In the genomic region with DNA sequence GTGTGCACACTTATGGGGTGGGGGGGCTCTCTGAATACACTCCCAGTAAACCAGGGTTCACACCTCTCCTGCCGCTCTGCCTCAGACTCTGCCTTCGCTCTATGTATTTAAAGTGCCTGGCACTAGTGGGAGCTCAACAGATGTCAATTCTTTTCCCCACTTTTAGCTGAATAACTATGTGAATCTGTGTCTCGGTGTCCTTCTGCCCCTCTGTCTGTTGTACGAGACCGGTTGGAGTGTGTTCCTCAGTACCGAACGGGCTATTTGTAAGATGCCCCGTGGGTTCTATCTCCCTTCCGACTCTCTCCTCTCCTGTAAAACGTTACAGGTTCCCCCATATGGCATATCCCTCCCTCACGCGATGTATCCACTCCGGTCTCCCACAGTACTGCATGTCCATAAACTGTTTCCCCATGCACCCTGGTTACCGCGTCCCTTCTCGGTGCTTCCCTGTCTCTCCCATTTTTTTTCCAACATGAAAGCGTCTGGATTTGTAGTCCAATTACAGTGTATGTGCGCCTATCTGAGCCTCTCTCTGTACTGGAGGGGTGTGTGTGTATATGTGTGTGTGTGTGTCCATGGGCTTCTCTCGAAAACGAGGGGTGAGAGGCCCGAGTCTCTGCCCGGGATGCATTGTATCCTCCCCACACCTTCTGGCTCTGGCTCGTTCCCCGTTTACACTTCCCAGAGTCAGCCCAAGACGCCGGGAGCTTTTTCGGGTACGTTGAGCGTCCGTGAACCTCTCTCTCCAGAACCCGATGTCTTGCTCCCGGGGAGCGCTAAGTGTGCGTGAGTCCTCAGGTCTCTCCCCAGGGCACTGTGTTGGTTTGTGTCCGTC, we compare ENCODE assay signal across 8 cellular contexts. TPM values are rescaled to one million over a fixed set of nuclear protein-coding genes. Genes with fewer than 3 reads are reported as not detected.
DNase-seq lines count a peak whose midpoint lies in the region; ATAC-seq and TF ChIP-seq lines count a peak whose summit lies in the region.

No MANE protein-coding gene starts in this region.

- H3K4me3 ChIP-seq in ectodermal cell (ENCODE audit: insufficient read depth, low read depth, low read length) (peak overlapping the region; percentile 75), mesenchymal stem cell (ENCODE audit: insufficient read depth in 1 of 2, low read depth in 1 of 2, low read length in 2 of 2) (peak overlapping the region; percentile 74 to 95)

- H2AFZ ChIP-seq in mesenchymal stem cell (ENCODE audit: low read depth, low read length) = no peak overlapping the region

- peak overlapping the region; percentile 95 for H3K27ac Mint-ChIP-seq in type B pancreatic cell

- no peaks in the 10 kb centered on the region for H3K9me3 Mint-ChIP-seq in type B pancreatic cell

- WGBS in ectodermal cell, 2 experiments = 23 to 24% methylated on average over 35 of the region's 35 CpGs
- WGBS in mesenchymal stem cell = 13% methylated on average over 30 of the region's 35 CpGs

- no peak for ATAC-seq in HG03135 (IDR thresholded peaks at IDR 0.05; ENCODE audit: unreplicated experiment)

- peaks cover 23% of the 10 kb centered on the region for H3K27me3 Mint-ChIP-seq in type B pancreatic cell

- H3K36me3 Mint-ChIP-seq in type B pancreatic cell = peaks cover 5% of the 10 kb centered on the region

- peak overlapping the region; percentile 98 for H3K4me3 Mint-ChIP-seq in type B pancreatic cell

- H2BK120ac ChIP-seq in mesenchymal stem cell (ENCODE audit: low read depth, low read length) = no peak overlapping the region

- H3K27ac ChIP-seq in ectodermal cell (ENCODE audit: insufficient read depth, low read depth, low read length, poor library complexity, severe bottlenecking) (no peak overlapping the region), mesenchymal stem cell (ENCODE audit: low read length, poor library complexity, severe bottlenecking) (peak overlapping the region; percentile 4)

- H2AK5ac ChIP-seq in mesenchymal stem cell (ENCODE audit: low read length, severe bottlenecking) = no peak overlapping the region

- H4K91ac ChIP-seq in mesenchymal stem cell (ENCODE audit: low read length) = peak overlapping the region; percentile 85

- H3K9ac ChIP-seq in mesenchymal stem cell (ENCODE audit: low read length) = peak overlapping the region; percentile 98

- H3K4me1 Mint-ChIP-seq in type B pancreatic cell (ENCODE audit: unreplicated experiment) = peaks cover 27% of the 10 kb centered on the region

- no peak overlapping the region for H4K8ac ChIP-seq in mesenchymal stem cell (ENCODE audit: low read length)

- peaks cover 5% of the 10 kb centered on the region for H3K79me1 ChIP-seq in mesenchymal stem cell (replicated peaks; ENCODE audit: low read length, poor library complexity, severe bottlenecking)

- TF ChIP-seq CTCF in type B pancreatic cell (conservative IDR thresholded peaks at IDR 0.05) = no peak

- no peak overlapping the region for H3K23ac ChIP-seq in mesenchymal stem cell (ENCODE audit: low read length in 2 of 2)

- no peaks in the 10 kb centered on the region for H3K36me3 ChIP-seq in ectodermal cell (ENCODE audit: control insufficient read depth, insufficient read depth, low read length)
- no peaks in the 10 kb centered on the region for H3K36me3 ChIP-seq in mesenchymal stem cell (ENCODE audit: control insufficient read depth in 1 of 2, insufficient read depth in 2 of 2, low read depth in 1 of 2, low read length in 2 of 2)

- peak overlapping the region in 1 of 2 experiments; percentile 7 for H2BK12ac ChIP-seq in mesenchymal stem cell (ENCODE audit: low read length in 2 of 2)

- H3K18ac ChIP-seq in mesenchymal stem cell (ENCODE audit: low read depth in 1 of 2, low read length in 2 of 2) = peak overlapping the region; percentile 74 to 85

- H2BK15ac ChIP-seq in mesenchymal stem cell (ENCODE audit: low read depth, poor library complexity, severe bottlenecking) = peak overlapping the region; percentile 86

- H3K9me3 ChIP-seq in ectodermal cell (ENCODE audit: control insufficient read depth, low read length) = no peaks in the 10 kb centered on the region
- no peaks in the 10 kb centered on the region for H3K9me3 ChIP-seq in mesenchymal stem cell (ENCODE audit: control insufficient read depth, low read length)

- peak overlapping the region in 1 of 2 experiments; percentile 74 for H3K14ac ChIP-seq in mesenchymal stem cell (ENCODE audit: low read length in 2 of 2)

- H3K4me1 ChIP-seq in ectodermal cell (ENCODE audit: control insufficient read depth, insufficient read depth, low read length) = peaks cover 19% of the 10 kb centered on the region
- H3K4me1 ChIP-seq in mesenchymal stem cell (ENCODE audit: control insufficient read depth, insufficient read depth, low read depth, low read length) = peaks cover 10% of the 10 kb centered on the region

- H3K4me2 ChIP-seq in mesenchymal stem cell (ENCODE audit: low read length, poor library complexity, severe bottlenecking) = peak overlapping the region; percentile 62

- DNase-seq in activated CD4-positive, CD25-positive, alpha-beta regulatory T cell treated with anti-CD3 and anti-CD28 coated beads, Interleukin-2, amount 50 U/mL, for 72 hours = peak; percentile 37
- DNase-seq in activated CD4-positive, CD25-positive, alpha-beta regulatory T cell (lab: John Stamatoyannopoulos, UW) = no peak
- DNase-seq in RKO (ENCODE audit: low spot score) = peak; percentile 47
- peak; percentile 76 for DNase-seq in mesenchymal stem cell
- DNase-seq in type B pancreatic cell (ENCODE audit: extremely low spot score, unreplicated experiment) = no peak
- DNase-seq in GF-D8 (lab: John Stamatoyannopoulos, UW) = no peak

- peaks cover 19% of the 10 kb centered on the region for H3K27me3 ChIP-seq in ectodermal cell (ENCODE audit: control insufficient read depth, insufficient read depth, low read length, poor library complexity, severe bottlenecking)
- H3K27me3 ChIP-seq in mesenchymal stem cell (ENCODE audit: control insufficient read depth in 1 of 2, insufficient read depth in 1 of 2, low read length in 2 of 2) = no peaks in the 10 kb centered on the region

- H2BK5ac ChIP-seq in mesenchymal stem cell (ENCODE audit: low read depth, low read length, poor library complexity, severe bottlenecking) = no peak overlapping the region

- H3K4ac ChIP-seq in mesenchymal stem cell (ENCODE audit: low read depth in 1 of 2, low read length in 2 of 2) = peak overlapping the region; percentile 69 to 99

RNA-seq across cellular contexts. Expression of a gene that starts 1.5 kb away (rescaled TPM):
- 9.4 TPM for polyA plus RNA-seq in ectodermal cell (2013, experiment 1 of 4)
- polyA plus RNA-seq in ectodermal cell (2013, experiment 2 of 4) = 8.1 TPM
- 7.3 TPM for polyA plus RNA-seq in ectodermal cell (2013, experiment 3 of 4)
- polyA plus RNA-seq in ectodermal cell (2013, experiment 4 of 4) = 7.7 TPM
- polyA plus RNA-seq in mesenchymal stem cell (2013, experiment 1 of 2) = 31.5 TPM
- polyA plus RNA-seq in mesenchymal stem cell (2013, experiment 2 of 2) = 32.3 TPM
- total RNA-seq in type B pancreatic cell (ENCODE audit: low replicate concordance) = 33.9 and 55.3 TPM in 2 replicates

Comparison
In these comparisons a context has a peak if more than half of its experiments do, and no peak if none do; other contexts are left out.
1. DNase-seq: peak in activated CD4-positive, CD25-positive, alpha-beta regulatory T cell treated with anti-CD3 and anti-CD28 coated beads, Interleukin-2, amount 50 U/mL, for 72 hours (single experiment), RKO (single experiment) and mesenchymal stem cell (single experiment); none in activated CD4-positive, CD25-positive, alpha-beta regulatory T cell (0 of 4), type B pancreatic cell (single experiment) and GF-D8 (single experiment).